In genomic region chr10:74011762-74012161, GRCh38 we compare ENCODE assay signal across 11 cellular contexts. TPM values are rescaled to one million over a fixed set of nuclear protein-coding genes. Genes with fewer than 3 reads are reported as not detected.
DNase-seq lines count a peak whose midpoint lies in the region; FAIRE-seq and TF ChIP-seq lines count a peak whose summit lies in the region.
"Had no signal": no experiment of that assay in that cellular context is flagged by ENCODE, and none has a peak within 500 bp of the region (broad histone marks: within the 10 kb centered on the region; RNA-seq: fewer than 3 reads in every experiment).

No MANE protein-coding gene starts in this region.

- H3K4me3 ChIP-seq in AG09309 (ENCODE audit: control insufficient read depth, low read depth, low read length): no peak overlapping the region
- no peak overlapping the region for H3K4me3 ChIP-seq in HUES48 (ENCODE audit: low read depth, low read length)
- no peak overlapping the region for H3K4me3 ChIP-seq in bronchial epithelial cell (ENCODE audit: low read depth, low read length)
- H3K4me3 ChIP-seq in muscle layer of colon (ENCODE audit: low read depth in 1 of 2, low read length in 2 of 2): peak overlapping the region in 1 of 2 donors; percentile 19
- H3K4me3 ChIP-seq in prostate gland: no peak overlapping the region
- H3K4me3 ChIP-seq in stomach: no peak overlapping the region
- H3K4me3 ChIP-seq: cardiac muscle cell had no signal

- H3K27ac ChIP-seq in HUES48 (ENCODE audit: low read depth, low read length) (peak overlapping the region; percentile 8), muscle layer of colon (ENCODE audit: low read depth, low read length) (peak overlapping the region; percentile 21), prostate gland (no peak overlapping the region), stomach (peak overlapping the region in 1 of 5 donors; percentile 39)
- H3K27ac ChIP-seq: cardiac muscle cell had no signal

- TF ChIP-seq CTCF in AG09309 (IDR thresholded peaks at IDR 0.05; ENCODE audit: control insufficient read depth, insufficient read depth, low read depth, low read length, missing control alignments) (no peak), bronchial epithelial cell (IDR thresholded peaks at IDR 0.05; ENCODE audit: insufficient read depth, low read length, severe bottlenecking) (no peak), prostate gland (IDR thresholded peaks at IDR 0.05) (no peak), stomach (IDR thresholded peaks at IDR 0.05) (no peak)

- DNase-seq in AG09309 (ENCODE audit: low read depth) (peak; percentile 82), bronchial epithelial cell (ENCODE audit: low read depth) (peak; percentile 65), prostate gland (ENCODE audit: low spot score) (no peak), posterior vena cava (ENCODE audit: low spot score) (no peak), stomach (no peak)
- no peak for DNase-seq in stimulated activated CD4-positive, alpha-beta T cell treated with anti-CD3 and anti-CD28 coated beads, Interleukin-12 subunit alpha, Interleukin-12 subunit beta, amount 100 ng/mL, for 4 hours
- DNase-seq: posterior cingulate gyrus, SIG-M5 had no signal

- H3K9me3 ChIP-seq in HUES48 (ENCODE audit: control insufficient read depth, insufficient read depth, low read length): no peaks in the 10 kb centered on the region
- no peaks in the 10 kb centered on the region for H3K9me3 ChIP-seq in muscle layer of colon (ENCODE audit: low read length)
- H3K9me3 ChIP-seq in prostate gland: no peaks in the 10 kb centered on the region
- no peaks in the 10 kb centered on the region for H3K9me3 ChIP-seq in stomach

- H3K9ac ChIP-seq in HUES48 (ENCODE audit: low read depth, low read length) (no peak overlapping the region), muscle layer of colon (ENCODE audit: low read length) (no peak overlapping the region)

- 17% methylated on average over 1 of the region's 1 CpG for WGBS in prostate gland
- 52 to 66% (median 53%) methylated on average over 1 of the region's 1 CpG for WGBS in stomach, 5 donors

- TF ChIP-seq POLR2A in prostate gland (IDR thresholded peaks at IDR 0.05): no peak
- TF ChIP-seq POLR2A in stomach (IDR thresholded peaks at IDR 0.05): no peak

- H3K27me3 ChIP-seq in HUES48 (ENCODE audit: control insufficient read depth, insufficient read depth, low read length): no peaks in the 10 kb centered on the region
- H3K27me3 ChIP-seq in bronchial epithelial cell (ENCODE audit: control insufficient read depth, insufficient read depth, low read length): no peaks in the 10 kb centered on the region
- H3K27me3 ChIP-seq in muscle layer of colon (ENCODE audit: control insufficient read depth in 1 of 2, insufficient read depth in 2 of 2, low read length in 2 of 2): no peaks in the 10 kb centered on the region
- no peaks in the 10 kb centered on the region for H3K27me3 ChIP-seq in prostate gland (replicated peaks; ENCODE audit: insufficient read depth)
- no peaks in the 10 kb centered on the region for H3K27me3 ChIP-seq in stomach
- H3K27me3 ChIP-seq: cardiac muscle cell had no signal

- no peak for FAIRE-seq in bronchial epithelial cell (lab: Jason Lieb, UNC)

- no peak for TF ChIP-seq EP300 in stomach (IDR thresholded peaks at IDR 0.05)

- intact Hi-C loops in prostate gland (cut with DNase I) (no loop called here), posterior vena cava (cut with DNase I) (no loop called here), stomach (cut with DNase I; ENCODE audit: low total_unique reads) (no loop called here)

- H3K36me3 ChIP-seq in HUES48 (ENCODE audit: control insufficient read depth, insufficient read depth, low read length): peaks cover 19% of the 10 kb centered on the region
- H3K36me3 ChIP-seq in bronchial epithelial cell (ENCODE audit: control insufficient read depth, insufficient read depth, low read length): peaks cover 2% of the 10 kb centered on the region
- no peaks in the 10 kb centered on the region for H3K36me3 ChIP-seq in muscle layer of colon (ENCODE audit: insufficient read depth, low read length)
- no peaks in the 10 kb centered on the region for H3K36me3 ChIP-seq in prostate gland
- H3K36me3 ChIP-seq in stomach: peaks cover 0 to 11% (median 4%) of the 10 kb centered on the region in 4 donors
- H3K36me3 ChIP-seq: cardiac muscle cell had no signal

- peaks cover 19% of the 10 kb centered on the region for H3K4me1 ChIP-seq in HUES48 (ENCODE audit: control insufficient read depth, insufficient read depth, low read length)
- peaks cover 47% of the 10 kb centered on the region for H3K4me1 ChIP-seq in muscle layer of colon (ENCODE audit: insufficient read depth, low read length)
- no peaks in the 10 kb centered on the region for H3K4me1 ChIP-seq in prostate gland (replicated peaks)
- H3K4me1 ChIP-seq in stomach: peaks cover 17 to 84% (median 56%) of the 10 kb centered on the region in 4 donors

RNA-seq across cellular contexts. Expression of gene VCL, which starts 13.8 kb away (rescaled TPM):
- 40.8 and 52.6 TPM in 2 replicates for total RNA-seq in bronchial epithelial cell
- total RNA-seq in prostate gland: 100 to 1,000 TPM in 1 of 2 donors, 10 to 100 TPM in 1; 97.2 to 285 TPM
- 100 to 1,000 TPM; 419 to 480 TPM for total RNA-seq in posterior vena cava
- 100 to 1,000 TPM in 3 of 5 donors, 10 to 100 TPM in 2; 50.8 to 211 (median 107) TPM for total RNA-seq in stomach
- polyA plus RNA-seq in stomach: 10 to 100 TPM; 11.2 to 33.2 (median 13.4) TPM

Comparison
In these comparisons a context has a peak if more than half of its experiments do, and no peak if none do; other contexts are left out.
1. DNase-seq: peak in AG09309 (single experiment) and bronchial epithelial cell (single experiment); none in stimulated activated CD4-positive, alpha-beta T cell treated with anti-CD3 and anti-CD28 coated beads, Interleukin-12 subunit alpha, Interleukin-12 subunit beta, amount 100 ng/mL, for 4 hours (single experiment), prostate gland (single experiment), posterior vena cava (single experiment) and stomach (single experiment).
2. H3K27ac ChIP-seq: peak in HUES48 (single experiment) and muscle layer of colon (single experiment); none in prostate gland (0 of 2).